8 cellular contexts compared by ENCODE assay signal in the genomic region with DNA sequence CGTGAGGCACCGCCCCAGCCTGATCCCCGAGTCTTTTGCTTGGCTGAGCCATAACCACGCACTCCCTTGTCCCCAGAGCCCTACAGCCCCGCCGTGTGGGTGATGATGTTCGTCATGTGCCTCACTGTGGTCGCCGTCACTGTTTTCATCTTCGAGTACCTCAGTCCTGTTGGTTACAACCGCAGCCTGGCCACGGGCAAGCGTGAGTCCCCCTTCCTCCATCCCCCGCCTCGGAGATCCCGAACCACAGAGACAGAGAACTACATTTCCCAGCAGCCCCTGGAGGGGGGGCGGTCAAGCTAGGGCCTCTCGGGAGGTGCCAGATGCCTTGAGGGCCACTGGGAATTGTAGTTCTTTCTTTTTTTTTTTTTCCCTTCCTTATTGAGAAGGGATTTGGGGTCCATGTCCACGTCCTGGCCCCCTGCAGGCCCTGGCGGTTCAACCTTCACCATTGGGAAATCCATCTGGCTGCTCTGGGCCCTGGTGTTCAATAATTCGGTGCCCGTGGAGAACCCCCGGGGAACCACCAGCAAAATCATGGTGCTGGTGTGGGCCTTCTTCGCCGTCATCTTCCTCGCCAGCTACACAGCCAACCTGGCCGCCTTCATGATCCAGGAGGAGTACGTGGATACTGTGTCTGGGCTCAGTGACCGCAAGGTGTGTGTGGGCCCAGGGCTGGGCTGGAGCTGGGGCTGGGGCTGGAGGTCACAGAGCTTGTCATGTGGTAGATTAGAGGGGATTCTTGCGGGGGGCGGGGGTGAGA.
DNase-seq lines count a peak whose midpoint lies in the region; ATAC-seq and TF ChIP-seq lines count a peak whose summit lies in the region.

No MANE protein-coding gene starts in this region.

- peaks cover 0 to 5% of the 10 kb centered on the region in 2 donors for H3K27me3 Mint-ChIP-seq in effector memory CD8-positive, alpha-beta T cell

- peak; percentile 82 for ATAC-seq in effector memory CD8-positive, alpha-beta T cell (replicated peaks)
- no peak for ATAC-seq in GM21717 (IDR thresholded peaks at IDR 0.05; ENCODE audit: unreplicated experiment)

- TF ChIP-seq RAD21 in Ishikawa (IDR thresholded peaks at IDR 0.05; ENCODE audit: low read depth) = no peak

- peaks cover 16 to 20% of the 10 kb centered on the region in 2 donors for H3K4me1 Mint-ChIP-seq in effector memory CD8-positive, alpha-beta T cell (ENCODE audit: low read depth in 2 of 2)

- no peaks in the 10 kb centered on the region for H3K9me3 Mint-ChIP-seq in effector memory CD8-positive, alpha-beta T cell

- peak overlapping the region; percentile 76 to 83 for H3K4me3 Mint-ChIP-seq in effector memory CD8-positive, alpha-beta T cell

- no peak for TF ChIP-seq EP300 in Ishikawa (IDR thresholded peaks at IDR 0.05; ENCODE audit: borderline replicate concordance)

- DNase-seq in NCI-H2227 (lab: John Stamatoyannopoulos, UW; ENCODE audit: unreplicated experiment) (peak; percentile 42), NCI-H2227 treated with DMSO at 0.1 percent for 48 hours (lab: John Stamatoyannopoulos, UW) (no peak), putamen (ENCODE audit: low spot score) (peak; percentile 46), DMS79 treated with DMSO at 0.1 percent for 48 hours (lab: John Stamatoyannopoulos, UW) (no peak)
- peak; percentile 85 for DNase-seq in activated CD4-positive, alpha-beta T cell treated with anti-CD3 and anti-CD28 coated beads for 48 hours
- peak; percentile 69 to 71 (median 71) for DNase-seq in effector memory CD8-positive, alpha-beta T cell

- H3K27ac Mint-ChIP-seq in effector memory CD8-positive, alpha-beta T cell = peak overlapping the region; percentile 87 to 90

- H3K36me3 Mint-ChIP-seq in effector memory CD8-positive, alpha-beta T cell (ENCODE audit: insufficient read depth) = peaks cover 10% of the 10 kb centered on the region

TF ChIP-seq in Ishikawa, 13 proteins besides CTCF, POLR2A, EP300 and RAD21:
- TF ChIP-seq, protein P1, sequence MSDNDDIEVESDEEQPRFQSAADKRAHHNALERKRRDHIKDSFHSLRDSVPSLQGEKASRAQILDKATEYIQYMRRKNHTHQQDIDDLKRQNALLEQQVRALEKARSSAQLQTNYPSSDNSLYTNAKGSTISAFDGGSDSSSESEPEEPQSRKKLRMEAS (IDR thresholded peaks at IDR 0.05) = no peak
- TF ChIP-seq YY1 (IDR thresholded peaks at IDR 0.05; ENCODE audit: low read depth) = 0 out of 2 replicates have a peak, but pooled peaks have one; percentile 37

Comparison
In these comparisons a context has a peak if more than half of its experiments do, and no peak if none do; other contexts are left out.
1. DNase-seq: peak in NCI-H2227 (single experiment), activated CD4-positive, alpha-beta T cell treated with anti-CD3 and anti-CD28 coated beads for 48 hours (single experiment), effector memory CD8-positive, alpha-beta T cell (3 of 3) and putamen (single experiment); none in NCI-H2227 treated with DMSO at 0.1 percent for 48 hours (single experiment) and DMS79 treated with DMSO at 0.1 percent for 48 hours (single experiment).